ENCODE assay signal across 11 cellular contexts in genomic region chr21:44925027-44925755, GRCh38. TPM values are rescaled to one million over a fixed set of nuclear protein-coding genes. Genes with fewer than 3 reads are reported as not detected.
DNase-seq lines count a peak whose midpoint lies in the region; ATAC-seq, FAIRE-seq and TF ChIP-seq lines count a peak whose summit lies in the region.
"Had no signal": no experiment of that assay in that cellular context is flagged by ENCODE, and none has a peak within 500 bp of the region (broad histone marks: within the 10 kb centered on the region; RNA-seq: fewer than 3 reads in every experiment).

No MANE protein-coding gene starts in this region.

- 69% methylated on average over 4 of the region's 4 CpGs for WGBS in GM12878 (ENCODE audit: insufficient coverage, insufficient replicate concordance, low lambda C conversion rate, missing lambda C conversion rate)
- WGBS in SK-N-SH (ENCODE audit: low lambda C conversion rate): 46% methylated on average over 4 of the region's 4 CpGs

- no peaks in the 10 kb centered on the region for H3K27me3 Mint-ChIP-seq in CD8-positive, alpha-beta T cell (ENCODE audit: low read depth)
- H3K27me3 Mint-ChIP-seq in naive thymus-derived CD4-positive, alpha-beta T cell: no peaks in the 10 kb centered on the region

- no peaks in the 10 kb centered on the region for H3K36me3 ChIP-seq in CD8-positive, alpha-beta T cell (ENCODE audit: insufficient read depth, low read length)
- H3K36me3 ChIP-seq in GM12878 (ENCODE audit: control insufficient read depth in 2 of 2, insufficient read depth in 2 of 2, low read length in 1 of 2) (no peaks in the 10 kb centered on the region), SK-N-SH (replicated peaks in 1 of 2; ENCODE audit: control insufficient read depth in 1 of 2, insufficient read depth in 2 of 2, low read length in 1 of 2) (no peaks in the 10 kb centered on the region)
- peaks cover 0 to 9% (median 0%) of the 10 kb centered on the region in 3 experiments for H3K36me3 ChIP-seq in naive thymus-derived CD4-positive, alpha-beta T cell (ENCODE audit: control insufficient read depth in 2 of 3, insufficient read depth in 3 of 3, low read length in 3 of 3)

- peak in 1 of 7 experiments; percentile 16 for DNase-seq in CD8-positive, alpha-beta T cell
- DNase-seq in NOMO-1 treated with dmso at 0.1 percent for 144 hours (lab: John Stamatoyannopoulos, UW; ENCODE audit: unreplicated experiment): peak; percentile 77
- DNase-seq in GM12878 (ENCODE audit: low read depth, low spot score): no peak
- DNase-seq in naive thymus-derived CD4-positive, alpha-beta T cell: peak in 5 of 9 donors; percentile 45 to 58 (median 47)
- no peak for DNase-seq in SK-N-SH
- DNase-seq in stimulated activated naive CD4-positive, alpha-beta T cell treated with Interleukin-2 at 50 U/mL for 16 hours (lab: John Stamatoyannopoulos, UW): no peak
- DNase-seq: NCI-H1105 treated with DMSO at 0.1 percent for 48 hours had no signal

- H2AFZ ChIP-seq in GM12878 (ENCODE audit: control insufficient read depth, low read depth, low read length) (no peak overlapping the region), SK-N-SH (ENCODE audit: low read depth) (no peak overlapping the region)

- no peak for ATAC-seq in CD8-positive, alpha-beta T cell
- ATAC-seq in GM12878: no peak
- ATAC-seq in naive thymus-derived CD4-positive, alpha-beta T cell: peak; percentile 39
- no peak for ATAC-seq in GM21576 (IDR thresholded peaks at IDR 0.05; ENCODE audit: unreplicated experiment)
- ATAC-seq in HG02642 (IDR thresholded peaks at IDR 0.05; ENCODE audit: poor library complexity, unreplicated experiment): no peak
- ATAC-seq: WTC11 had no signal

- H4K20me1 ChIP-seq in GM12878 (ENCODE audit: control insufficient read depth, insufficient read depth) (no peaks in the 10 kb centered on the region), SK-N-SH (ENCODE audit: insufficient read depth) (peaks cover 7% of the 10 kb centered on the region; the same call in 1 of the 2 replicates)

- H3K9me3 Mint-ChIP-seq in CD8-positive, alpha-beta T cell: peaks cover 4% of the 10 kb centered on the region
- H3K9me3 Mint-ChIP-seq in naive thymus-derived CD4-positive, alpha-beta T cell: peaks cover 0 to 5% (median 0%) of the 10 kb centered on the region in 11 donors
- H3K9me3 Mint-ChIP-seq: WTC11 had no signal

- no peak for TF ChIP-seq CTCF in CD8-positive, alpha-beta T cell (IDR thresholded peaks at IDR 0.05)
- TF ChIP-seq CTCF in GM12878 (IDR thresholded peaks at IDR 0.05 in 2 of 3, conservative IDR thresholded peaks at IDR 0.05 in 1 of 3; ENCODE audit: control insufficient read depth in 2 of 3, extremely low read depth in 1 of 3, insufficient read depth in 1 of 3, low read depth in 3 of 3, low read length in 3 of 3) (no peak), SK-N-SH (IDR thresholded peaks at IDR 0.05) (no peak)

- TF ChIP-seq POLR2A in GM12878 (IDR thresholded peaks at IDR 0.05; ENCODE audit: low read depth, low read length): no peak

- peak overlapping the region; percentile 74 for H3K4me3 Mint-ChIP-seq in CD8-positive, alpha-beta T cell
- peak overlapping the region; percentile 73 to 100 (median 92) for H3K4me3 Mint-ChIP-seq in naive thymus-derived CD4-positive, alpha-beta T cell
- H3K4me3 Mint-ChIP-seq: WTC11 had no signal

- in situ Hi-C loops in GM12878 (cut with MboI): no loop called here

- RAD21 ChIA-PET in GM12878 (lab: Charles Lee; ENCODE audit: unreplicated experiment): interaction anchor here (1.0 to 4.4 kb wide), 3 partner anchors 17 to 125 kb away, joined by 3 to 20 read pairs (median 4); no protein-coding TSS in a partner anchor

- peaks cover 83% of the 10 kb centered on the region for H3K4me1 ChIP-seq in CD8-positive, alpha-beta T cell (ENCODE audit: insufficient read depth, low read length)
- peaks cover 31% of the 10 kb centered on the region for H3K4me1 ChIP-seq in GM12878 (ENCODE audit: control insufficient read depth, insufficient read depth, low read length)
- H3K4me1 ChIP-seq in naive thymus-derived CD4-positive, alpha-beta T cell (ENCODE audit: control insufficient read depth in 2 of 2, insufficient read depth in 2 of 2, low read length in 2 of 2): peaks cover 44 to 62% of the 10 kb centered on the region in 2 donors
- H3K4me1 ChIP-seq in SK-N-SH (ENCODE audit: control insufficient read depth in 1 of 2, insufficient read depth in 2 of 2, low read depth in 1 of 2, low read length in 1 of 2): peaks cover 9 to 27% of the 10 kb centered on the region in 2 experiments; a peak in 2 of 4 replicates

- no peak overlapping the region for H3K27ac ChIP-seq in CD8-positive, alpha-beta T cell (ENCODE audit: low read depth, low read length)
- no peak overlapping the region for H3K27ac ChIP-seq in GM12878 (ENCODE audit: control insufficient read depth, insufficient read depth)
- peak overlapping the region; percentile 78 for H3K27ac ChIP-seq in naive thymus-derived CD4-positive, alpha-beta T cell (ENCODE audit: low read depth, low read length)
- no peak overlapping the region for H3K27ac ChIP-seq in SK-N-SH (ENCODE audit: low read depth in 2 of 2, low read length in 1 of 2)

- peaks cover 7% of the 10 kb centered on the region for H3F3A ChIP-seq in SK-N-SH (replicated peaks; ENCODE audit: insufficient read depth)

- TF ChIP-seq RAD21 in GM12878 (IDR thresholded peaks at IDR 0.05; ENCODE audit: insufficient read depth, low read depth, low read length) (no peak), SK-N-SH (IDR thresholded peaks at IDR 0.05; ENCODE audit: low read length) (no peak)

- H3K9me3 ChIP-seq in CD8-positive, alpha-beta T cell (ENCODE audit: low read length): no peaks in the 10 kb centered on the region
- H3K9me3 ChIP-seq in GM12878 (replicated peaks; ENCODE audit: control insufficient read depth, insufficient read depth, low read length) (no peaks in the 10 kb centered on the region), SK-N-SH (no peaks in the 10 kb centered on the region)
- H3K9me3 ChIP-seq in naive thymus-derived CD4-positive, alpha-beta T cell (ENCODE audit: control insufficient read depth in 2 of 3, low read length in 3 of 3): no peaks in the 10 kb centered on the region

- H3K9me2 ChIP-seq in SK-N-SH: no peaks in the 10 kb centered on the region

- H3K27me3 ChIP-seq in CD8-positive, alpha-beta T cell (ENCODE audit: insufficient read depth, low read length): no peaks in the 10 kb centered on the region
- H3K27me3 ChIP-seq in GM12878 (replicated peaks in 1 of 2; ENCODE audit: control insufficient read depth in 2 of 2, insufficient read depth in 2 of 2, low read length in 1 of 2) (no peaks in the 10 kb centered on the region), SK-N-SH (ENCODE audit: insufficient read depth) (peaks cover 31% of the 10 kb centered on the region; the same call in 1 of the 2 replicates)
- no peaks in the 10 kb centered on the region for H3K27me3 ChIP-seq in naive thymus-derived CD4-positive, alpha-beta T cell (ENCODE audit: control insufficient read depth in 2 of 2, insufficient read depth in 2 of 2, low read length in 2 of 2)

- BruUV-seq in GM12878 (replicated peaks; lab: Mats Ljungman, UMichigan): no TSS peak

- H3K4me3 ChIP-seq in CD8-positive, alpha-beta T cell (ENCODE audit: low read depth, low read length): peak overlapping the region; percentile 21
- H3K4me3 ChIP-seq in GM12878 (no peak overlapping the region), SK-N-SH (ENCODE audit: low read depth in 2 of 2, low read length in 1 of 2) (no peak overlapping the region)
- H3K4me3 ChIP-seq in naive thymus-derived CD4-positive, alpha-beta T cell (ENCODE audit: low read length): peak overlapping the region; percentile 46

- peaks cover 13% of the 10 kb centered on the region for H3K36me3 Mint-ChIP-seq in CD8-positive, alpha-beta T cell
- peaks cover under 1 to 28% (median 1%) of the 10 kb centered on the region in 5 donors for H3K36me3 Mint-ChIP-seq in naive thymus-derived CD4-positive, alpha-beta T cell
- H3K36me3 Mint-ChIP-seq: WTC11 had no signal

- FAIRE-seq in GM12878 (lab: Jason Lieb, UNC): no peak

- H3K4me1 Mint-ChIP-seq in CD8-positive, alpha-beta T cell (ENCODE audit: low read depth): peaks cover 82% of the 10 kb centered on the region
- peaks cover 64 to 90% (median 83%) of the 10 kb centered on the region in 7 donors for H3K4me1 Mint-ChIP-seq in naive thymus-derived CD4-positive, alpha-beta T cell

- SMC1A ChIA-PET in GM12878 (lab: Charles Lee; ENCODE audit: uncharacterized antibody, unreplicated experiment): interaction anchor here (0.7 kb wide), 2 partner anchors 8 to 51 kb away, joined by 3 to 4 read pairs; no protein-coding TSS in a partner anchor

- H3K9ac ChIP-seq in GM12878 (ENCODE audit: control insufficient read depth, insufficient read depth, low read length) (no peak overlapping the region), SK-N-SH (no peak overlapping the region)

- H3K79me2 ChIP-seq in GM12878 (ENCODE audit: control insufficient read depth, insufficient read depth, low read length) (peaks cover 16% of the 10 kb centered on the region), SK-N-SH (ENCODE audit: insufficient read depth) (no peaks in the 10 kb centered on the region)

- intact Hi-C loops in CD8-positive, alpha-beta T cell (cut with DNase I, micrococcal nuclease): loop anchor here in 1 of 2 experiments (5.0 to 10.0 kb wide), 2 partner anchors 108 to 360 kb away; partner anchors contain the start of genes POFUT2 and SUMO3
- intact Hi-C loops in GM12878 (cut with micrococcal nuclease; ENCODE audit: unreplicated experiment): no loop called here
- intact Hi-C loops in naive thymus-derived CD4-positive, alpha-beta T cell (cut with micrococcal nuclease): loop anchor here (5.0 to 10.0 kb wide), 5 partner anchors 53 to 1060 kb away; partner anchors contain the start of genes AGPAT3 (in 1 of the 2), KRTAP12-3 (in 1 of the 2) and PTTG1IP (in 1 of the 2)

- H3K27ac Mint-ChIP-seq in CD8-positive, alpha-beta T cell: peak overlapping the region; percentile 87
- H3K27ac Mint-ChIP-seq in naive thymus-derived CD4-positive, alpha-beta T cell: peak overlapping the region; percentile 85 to 97 (median 93)
- H3K27ac Mint-ChIP-seq: WTC11 had no signal

- no peak for TF ChIP-seq EP300 in GM12878 (IDR thresholded peaks at IDR 0.05; ENCODE audit: borderline replicate concordance in 1 of 2, control insufficient read depth in 1 of 2, low read depth in 2 of 2, low read length in 2 of 2)
- no peak for TF ChIP-seq EP300 in SK-N-SH (IDR thresholded peaks at IDR 0.05; ENCODE audit: borderline replicate concordance in 1 of 2, low read depth in 1 of 2, low read length in 1 of 2)

- POLR2A ChIA-PET in CD8-positive, alpha-beta T cell (lab: Charles Lee): interaction anchor here (1.0 to 11.1 kb wide), 4 partner anchors 7 to 42 kb away, joined by 3 to 140 read pairs (median 27); no protein-coding TSS in a partner anchor
- POLR2A ChIA-PET in GM12878 (lab: Charles Lee): interaction anchor here (5.7 kb wide), 1 partner anchor 51 kb away, joined by 59 read pairs; the partner anchor contains the start of gene PTTG1IP
- POLR2A ChIA-PET in naive thymus-derived CD4-positive, alpha-beta T cell (lab: Charles Lee): interaction anchor here (1.3 to 12.9 kb wide), 4 partner anchors 9 to 51 kb away, joined by 4 to 569 read pairs (median 32); partner anchors contain the start of genes ITGB2 and PTTG1IP
- POLR2A ChIA-PET in SK-N-SH (lab: Yijun Ruan, JAX): no interaction called here

- CTCF ChIA-PET in CD8-positive, alpha-beta T cell (lab: Charles Lee): interaction anchor here (0.7 to 4.4 kb wide), 3 partner anchors 13 to 417 kb away, joined by 3 to 45 read pairs (median 41); no protein-coding TSS in a partner anchor
- CTCF ChIA-PET in GM12878 (lab: Yijun Ruan, JAX): interaction anchor here (0.6 to 2.9 kb wide), 4 partner anchors 17 to 109 kb away, joined by 3 to 10 read pairs (median 7); no protein-coding TSS in a partner anchor
- CTCF ChIA-PET in naive thymus-derived CD4-positive, alpha-beta T cell (lab: Charles Lee): interaction anchor here (1.1 to 4.8 kb wide), 3 partner anchors 8 to 32 kb away, joined by 3 to 44 read pairs (median 4); no protein-coding TSS in a partner anchor
- CTCF ChIA-PET in SK-N-SH (lab: Yijun Ruan, JAX): interaction anchor here (1.8 to 3.3 kb wide), 2 partner anchors 32 to 215 kb away, joined by 7 to 10 read pairs; no protein-coding TSS in a partner anchor

- H3K4me2 ChIP-seq in GM12878 (ENCODE audit: control insufficient read depth, insufficient read depth): peak overlapping the region; percentile 46; the same call in 1 of the 2 replicates
- no peak overlapping the region for H3K4me2 ChIP-seq in SK-N-SH

RNA-seq across cellular contexts. Expression of gene ITGB2, which starts 4.5 kb away (rescaled TPM):
- total RNA-seq in CD8-positive, alpha-beta T cell: 100 to 1,000 TPM; 234 to 245 TPM
- 316 and 431 TPM in 2 replicates for total RNA-seq in GM12878 (2013; cell fraction: nucleolus; rRNA removed)
- total RNA-seq in GM12878 (2014; rRNA removed) (85.3 and 101 TPM in 2 replicates), GM12878 (2014; rRNA removed; fragmentation: Illumina TruSeq; extraction: Trizol) (25.2 and 31.3 TPM in 2 replicates), GM12878 (2021) (162 and 172 TPM in 2 replicates)
- 46.7 TPM for polyA plus RNA-seq in GM12878 (2011; ENCODE audit: low read depth)
- polyA plus RNA-seq in GM12878 (2011; rRNA removed) (31.3 and 57.2 TPM in 2 replicates), GM12878 (2014; fragmentation: Illumina TruSeq; extraction: Trizol) (17.2 and 38.7 TPM in 2 replicates), GM12878 (2014; fragmentation: Nextera tagmentation; extraction: Ambion mirVana) (10 to 100 TPM in 1 of 2 experiments, 1 to 10 TPM in 1; 8.0 to 19.8 TPM), GM12878 (2014; rRNA removed) (60.6 and 67.5 TPM in 2 replicates), GM12878 (2016; fragmentation: Nextera tagmentation; extraction: Ambion mirVana) (100 to 1,000 TPM; 120 to 128 TPM), SK-N-SH (2012; rRNA removed) (0.67 and 0.77 TPM in 2 replicates)
- 131 and 135 TPM in 2 replicates for polyA plus RNA-seq in GM12878 (2011; cell fraction: cytosol; rRNA removed)
- 271 and 308 TPM in 2 replicates for polyA plus RNA-seq in GM12878 (2011; cell fraction: nucleus; rRNA removed)
- polyA plus RNA-seq in GM12878 (2012): 78.4 and 88.1 TPM in 2 replicates
- polyA minus RNA-seq in GM12878 (2011; rRNA and poly(A)+ RNA removed): 34.5 and 84.6 TPM in 2 replicates
- polyA minus RNA-seq in GM12878 (2011; cell fraction: cytosol; rRNA and poly(A)+ RNA removed): 49.2 and 68.0 TPM in 2 replicates
- polyA minus RNA-seq in GM12878 (2011; cell fraction: nucleus; rRNA and poly(A)+ RNA removed): 58.9 and 82.0 TPM in 2 replicates
- total RNA-seq in naive thymus-derived CD4-positive, alpha-beta T cell: 100 to 1,000 TPM; 280 to 877 (median 371) TPM
- polyA plus RNA-seq in naive thymus-derived CD4-positive, alpha-beta T cell: 100 to 1,000 TPM; 459 to 768 TPM
- 0.32 and 0.75 TPM in 2 replicates for polyA plus RNA-seq in SK-N-SH (2012; cell fraction: cytosol; rRNA removed)
- 2.0 TPM in 2 replicates for polyA plus RNA-seq in SK-N-SH (2012; cell fraction: nucleus; rRNA removed)
- polyA plus RNA-seq: neural cell had no signal

RNA-seq across cellular contexts. Expression of gene SLX9, which starts 14.6 kb away (rescaled TPM):
- 10 to 100 TPM in 1 of 2 experiments, 1 to 10 TPM in 1; 8.2 to 10.0 TPM for total RNA-seq in CD8-positive, alpha-beta T cell
- total RNA-seq in GM12878 (2013; cell fraction: nucleolus; rRNA removed): 6.2 and 8.6 TPM in 2 replicates
- 39.4 and 40.2 TPM in 2 replicates for total RNA-seq in GM12878 (2014; rRNA removed)
- 17.0 and 18.0 TPM in 2 replicates for total RNA-seq in GM12878 (2014; rRNA removed; fragmentation: Illumina TruSeq; extraction: Trizol)
- 81.3 and 83.2 TPM in 2 replicates for total RNA-seq in GM12878 (2021)
- 6.3 TPM for polyA plus RNA-seq in GM12878 (2011; ENCODE audit: low read depth)
- 14.8 and 27.7 TPM in 2 replicates for polyA plus RNA-seq in GM12878 (2011; rRNA removed)
- 32.2 and 59.0 TPM in 2 replicates for polyA plus RNA-seq in GM12878 (2011; cell fraction: cytosol; rRNA removed)
- 33.4 and 49.2 TPM in 2 replicates for polyA plus RNA-seq in GM12878 (2011; cell fraction: nucleus; rRNA removed)
- polyA plus RNA-seq in GM12878 (2012): 22.6 and 22.7 TPM in 2 replicates
- 1.7 and 5.9 TPM in 2 replicates for polyA plus RNA-seq in GM12878 (2014; fragmentation: Illumina TruSeq; extraction: Trizol)
- polyA plus RNA-seq in GM12878 (2014; fragmentation: Nextera tagmentation; extraction: Ambion mirVana): 1 to 10 TPM in 1 of 2 experiments, under 1 TPM in 1; 0.69 to 5.5 TPM
- polyA plus RNA-seq in GM12878 (2014; rRNA removed): 53.6 and 62.2 TPM in 2 replicates
- 10 to 100 TPM; 69.2 to 75.5 TPM for polyA plus RNA-seq in GM12878 (2016; fragmentation: Nextera tagmentation; extraction: Ambion mirVana)
- 10.2 and 16.9 TPM in 2 replicates for polyA minus RNA-seq in GM12878 (2011; rRNA and poly(A)+ RNA removed)
- polyA minus RNA-seq in GM12878 (2011; cell fraction: cytosol; rRNA and poly(A)+ RNA removed): 12.4 and 18.7 TPM in 2 replicates
- 2.8 and 6.0 TPM in 2 replicates for polyA minus RNA-seq in GM12878 (2011; cell fraction: nucleus; rRNA and poly(A)+ RNA removed)
- total RNA-seq in naive thymus-derived CD4-positive, alpha-beta T cell: 10 to 100 TPM; 17.8 to 46.4 (median 20.6) TPM
- polyA plus RNA-seq in naive thymus-derived CD4-positive, alpha-beta T cell: 10 to 100 TPM; 13.2 to 14.9 TPM
- 27.1 and 42.9 TPM in 2 replicates for polyA plus RNA-seq in SK-N-SH (2012; rRNA removed)
- polyA plus RNA-seq in SK-N-SH (2012; cell fraction: cytosol; rRNA removed): 26.2 and 31.9 TPM in 2 replicates
- 27.3 and 39.5 TPM in 2 replicates for polyA plus RNA-seq in SK-N-SH (2012; cell fraction: nucleus; rRNA removed)

RNA-seq across cellular contexts. Expression of gene PTTG1IP, which starts 51.7 kb away (rescaled TPM):
- 10 to 100 TPM; 71.0 to 73.3 TPM for total RNA-seq in CD8-positive, alpha-beta T cell
- total RNA-seq in GM12878 (2013; cell fraction: nucleolus; rRNA removed): 40.3 and 40.4 TPM in 2 replicates
- total RNA-seq in GM12878 (2014; rRNA removed) (46.9 and 48.0 TPM in 2 replicates), GM12878 (2014; rRNA removed; fragmentation: Illumina TruSeq; extraction: Trizol) (30.2 and 33.4 TPM in 2 replicates), GM12878 (2021) (45.5 and 46.7 TPM in 2 replicates)
- polyA plus RNA-seq in GM12878 (2011; ENCODE audit: low read depth): 19.6 TPM
- polyA plus RNA-seq in GM12878 (2011; rRNA removed) (44.2 and 49.2 TPM in 2 replicates), GM12878 (2014; fragmentation: Illumina TruSeq; extraction: Trizol) (33.2 and 33.8 TPM in 2 replicates), GM12878 (2014; fragmentation: Nextera tagmentation; extraction: Ambion mirVana) (10 to 100 TPM in 1 of 2 experiments, 1 to 10 TPM in 1; 2.4 to 10.4 TPM), GM12878 (2014; rRNA removed) (39.3 and 43.4 TPM in 2 replicates), GM12878 (2016; fragmentation: Nextera tagmentation; extraction: Ambion mirVana) (10 to 100 TPM; 49.5 to 56.4 TPM), SK-N-SH (2012; rRNA removed) (171 and 196 TPM in 2 replicates)
- 39.6 and 41.6 TPM in 2 replicates for polyA plus RNA-seq in GM12878 (2011; cell fraction: cytosol; rRNA removed)
- polyA plus RNA-seq in GM12878 (2011; cell fraction: nucleus; rRNA removed): 46.1 and 56.8 TPM in 2 replicates
- 28.3 and 33.6 TPM in 2 replicates for polyA plus RNA-seq in GM12878 (2012)
- polyA minus RNA-seq in GM12878 (2011; rRNA and poly(A)+ RNA removed): 19.2 and 29.2 TPM in 2 replicates
- 16.7 and 22.1 TPM in 2 replicates for polyA minus RNA-seq in GM12878 (2011; cell fraction: cytosol; rRNA and poly(A)+ RNA removed)
- polyA minus RNA-seq in GM12878 (2011; cell fraction: nucleus; rRNA and poly(A)+ RNA removed): 11.8 and 15.6 TPM in 2 replicates
- 100 to 1,000 TPM in 2 of 5 experiments, 10 to 100 TPM in 3; 83.8 to 122 (median 95.6) TPM for total RNA-seq in naive thymus-derived CD4-positive, alpha-beta T cell
- polyA plus RNA-seq in naive thymus-derived CD4-positive, alpha-beta T cell: 10 to 100 TPM; 60.9 to 79.8 TPM
- polyA plus RNA-seq in SK-N-SH (2012; cell fraction: cytosol; rRNA removed): 173 and 196 TPM in 2 replicates
- polyA plus RNA-seq in SK-N-SH (2012; cell fraction: nucleus; rRNA removed): 113 and 135 TPM in 2 replicates

Comparison
In these comparisons a context has a peak if more than half of its experiments do, and no peak if none do; other contexts are left out.
1. DNase-seq: peak in NOMO-1 treated with dmso at 0.1 percent for 144 hours (single experiment) and naive thymus-derived CD4-positive, alpha-beta T cell (5 of 9); none in GM12878 (single experiment), SK-N-SH (single experiment) and stimulated activated naive CD4-positive, alpha-beta T cell treated with Interleukin-2 at 50 U/mL for 16 hours (single experiment).
2. H3K4me3 ChIP-seq: peak in CD8-positive, alpha-beta T cell (single experiment) and naive thymus-derived CD4-positive, alpha-beta T cell (single experiment); none in GM12878 (single experiment) and SK-N-SH (0 of 2).